In genomic region chr12:34400423-34400881, GRCh38 we compare ENCODE assay signal across 17 cellular contexts.
DNase-seq lines count a peak whose midpoint lies in the region; ATAC-seq, FAIRE-seq and TF ChIP-seq lines count a peak whose summit lies in the region.
"Had no signal": no experiment of that assay in that cellular context is flagged by ENCODE, and none has a peak within 500 bp of the region (broad histone marks: within the 10 kb centered on the region; RNA-seq: fewer than 3 reads in every experiment).

No MANE protein-coding gene starts in this region.

- no peaks in the 10 kb centered on the region for H3K27me3 ChIP-seq in osteoblast (ENCODE audit: insufficient read depth, low read length)
- H3K27me3 ChIP-seq: BLaER1 treated with 17β-estradiol and CSF1 and Interleukin-3, amounts not matched to agents 10 nM and 100 nM had no signal

- H3K4me3 ChIP-seq in A549 = no peak overlapping the region
- no peak overlapping the region for H3K4me3 ChIP-seq in osteoblast (ENCODE audit: insufficient read depth, low read length)
- H3K4me3 ChIP-seq: BLaER1 treated with 17β-estradiol and CSF1 and Interleukin-3, amounts not matched to agents 10 nM and 100 nM had no signal

- H3K27me3 Mint-ChIP-seq in activated CD4-positive, alpha-beta T cell treated with anti-CD3 and anti-CD28 coated beads, Interleukin-2, amount 10 ng/mL, durations not matched to agents 24 days and 14 days = no peaks in the 10 kb centered on the region

- H3K27ac Mint-ChIP-seq in activated CD4-positive, alpha-beta T cell treated with anti-CD3 and anti-CD28 coated beads, Interleukin-2, amount 10 ng/mL, durations not matched to agents 24 days and 14 days = no peak overlapping the region

- H3K9me3 ChIP-seq in A549 (no peaks in the 10 kb centered on the region; the same call in 2 of the 3 replicates), osteoblast (ENCODE audit: low read depth, low read length) (no peaks in the 10 kb centered on the region)

- no peak overlapping the region for H3K4me2 ChIP-seq in A549
- H3K4me2 ChIP-seq in osteoblast (ENCODE audit: insufficient read depth, low read length) = no peak overlapping the region

- no peaks in the 10 kb centered on the region for H3K4me1 Mint-ChIP-seq in activated CD4-positive, alpha-beta T cell treated with anti-CD3 and anti-CD28 coated beads, Interleukin-2, amount 10 ng/mL, durations not matched to agents 24 days and 14 days

- H3K4me3 Mint-ChIP-seq in activated CD4-positive, alpha-beta T cell treated with anti-CD3 and anti-CD28 coated beads, Interleukin-2, amount 10 ng/mL, durations not matched to agents 24 days and 14 days = no peak overlapping the region

- H3K36me3 Mint-ChIP-seq in activated CD4-positive, alpha-beta T cell treated with anti-CD3 and anti-CD28 coated beads, Interleukin-2, amount 10 ng/mL, durations not matched to agents 24 days and 14 days (ENCODE audit: low read depth) = no peaks in the 10 kb centered on the region

- no peaks in the 10 kb centered on the region for H4K20me1 ChIP-seq in osteoblast (ENCODE audit: insufficient read depth, low read length)

- ATAC-seq in A549 (peak; percentile 16 to 26; a peak in 1 of 6 replicates), HG03457 (IDR thresholded peaks at IDR 0.05; ENCODE audit: unreplicated experiment) (no peak)

- H3K27ac ChIP-seq in A549 (no peak overlapping the region), osteoblast (ENCODE audit: low read depth, low read length) (no peak overlapping the region)
- H3K27ac ChIP-seq: BLaER1 treated with 17β-estradiol and CSF1 and Interleukin-3, amounts not matched to agents 10 nM and 100 nM; HL-60 had no signal

- FAIRE-seq in A549 (lab: Jason Lieb, UNC) (no peak), D721Med (lab: Jason Lieb, UNC) (no peak)
- FAIRE-seq: colon had no signal

- TF ChIP-seq RAD21 in A549 (conservative IDR thresholded peaks at IDR 0.05 in 1 of 2, IDR thresholded peaks at IDR 0.05 in 1 of 2) = no peak

- 25% methylated on average over 12 of the region's 12 CpGs for WGBS in A549 (ENCODE audit: missing lambda C conversion rate)

- H3K36me3 ChIP-seq in osteoblast (ENCODE audit: insufficient read depth, low read length) = no peaks in the 10 kb centered on the region
- H3K36me3 ChIP-seq: BLaER1 treated with 17β-estradiol and CSF1 and Interleukin-3, amounts not matched to agents 10 nM and 100 nM had no signal

- H3K9me3 Mint-ChIP-seq in activated CD4-positive, alpha-beta T cell treated with anti-CD3 and anti-CD28 coated beads, Interleukin-2, amount 10 ng/mL, durations not matched to agents 24 days and 14 days = peaks cover 6% of the 10 kb centered on the region

- TF ChIP-seq EP300 in A549 (IDR thresholded peaks at IDR 0.05) = no peak

- H3K4me1 ChIP-seq in A549 (no peaks in the 10 kb centered on the region), osteoblast (ENCODE audit: insufficient read depth, low read length) (no peaks in the 10 kb centered on the region)

- H3K79me2 ChIP-seq in osteoblast (ENCODE audit: insufficient read depth, low read length) = no peaks in the 10 kb centered on the region

- intact Hi-C loops in activated CD4-positive, alpha-beta T cell treated with anti-CD3 and anti-CD28 coated beads, Interleukin-2, amount 10 ng/mL, durations not matched to agents 24 days and 14 days (cut with micrococcal nuclease) = no loop called here

- POLR2A ChIA-PET in A549 (lab: Yijun Ruan, JAX) = no interaction called here

- H2AFZ ChIP-seq in osteoblast (ENCODE audit: low read length) = no peak overlapping the region

- no peak for TF ChIP-seq CTCF in A549 (IDR thresholded peaks at IDR 0.05)
- no peak for TF ChIP-seq CTCF in osteoblast (IDR thresholded peaks at IDR 0.05; ENCODE audit: extremely low read depth, low read depth, low read length)
- no peak for TF ChIP-seq CTCF in D721Med (IDR thresholded peaks at IDR 0.05; ENCODE audit: insufficient read depth, missing control alignments)

- no peak for TF ChIP-seq POLR2A in A549 (IDR thresholded peaks at IDR 0.05; ENCODE audit: low read length)

- no peak for DNase-seq in A549 (ENCODE audit: low read depth in 1 of 2, low spot score in 1 of 2)
- DNase-seq in GM03348 (ENCODE audit: low spot score) = peak; percentile 3
- peak; percentile 0 for DNase-seq in effector CD4-positive, alpha-beta T cell
- DNase-seq in osteoblast (ENCODE audit: insufficient read length, low spot score, missing footprints) = peak; percentile 17
- no peak for DNase-seq in D721Med (ENCODE audit: insufficient read length, low spot score)
- no peak for DNase-seq in NCI-H2107 (lab: John Stamatoyannopoulos, UW)
- no peak for DNase-seq in activated CD4-positive, alpha-beta T cell treated with anti-CD3 and anti-CD28 coated beads, Interleukin-2, amount 10 ng/mL, durations not matched to agents 24 days and 14 days
- DNase-seq: activated CD4-positive, alpha-beta T cell treated with anti-CD3 and anti-CD28 coated beads, Interleukin-2, amount 50 U/mL, for 4 hours; Kasumi-1; NCI-H187 treated with DMSO at 0.1 percent for 48 hours; NCI-H748 treated with DMSO at 0.1 percent for 48 hours; retina; stimulated activated naive CD4-positive, alpha-beta T cell had no signal

- CTCF ChIA-PET in A549 (lab: Yijun Ruan, JAX) = no interaction called here

TF ChIP-seq in A549, 52 proteins besides CTCF, POLR2A, EP300 and RAD21:
- no peak for TF ChIP-seq ZNF302 (CRISPR knock-in tag; IDR thresholded peaks at IDR 0.05)
- TF ChIP-seq ELK1 (IDR thresholded peaks at IDR 0.05; ENCODE audit: low read depth, low read length) = no peak
- TF ChIP-seq BCL3 (IDR thresholded peaks at IDR 0.05) = no peak
- no peak for TF ChIP-seq SMC3 (IDR thresholded peaks at IDR 0.05)
- TF ChIP-seq PBX3 (IDR thresholded peaks at IDR 0.05) = no peak
- TF ChIP-seq CHD4 (IDR thresholded peaks at IDR 0.05; ENCODE audit: borderline replicate concordance) = no peak
- TF ChIP-seq TP53 (CRISPR knock-in tag; IDR thresholded peaks at IDR 0.05) = no peak
- no peak for TF ChIP-seq ATOH8 (CRISPR knock-in tag; IDR thresholded peaks at IDR 0.05; ENCODE audit: low read depth)
- TF ChIP-seq JUNB (IDR thresholded peaks at IDR 0.05) = no peak

Comparison
In these comparisons a context has a peak if more than half of its experiments do, and no peak if none do; other contexts are left out.
1. DNase-seq: peak in GM03348 (single experiment), effector CD4-positive, alpha-beta T cell (single experiment) and osteoblast (single experiment); none in A549 (0 of 2), D721Med (single experiment), NCI-H2107 (single experiment) and activated CD4-positive, alpha-beta T cell treated with anti-CD3 and anti-CD28 coated beads, Interleukin-2, amount 10 ng/mL, durations not matched to agents 24 days and 14 days (single experiment).